Comparison of ENCODE assay signal across 16 cellular contexts in the genomic region with DNA sequence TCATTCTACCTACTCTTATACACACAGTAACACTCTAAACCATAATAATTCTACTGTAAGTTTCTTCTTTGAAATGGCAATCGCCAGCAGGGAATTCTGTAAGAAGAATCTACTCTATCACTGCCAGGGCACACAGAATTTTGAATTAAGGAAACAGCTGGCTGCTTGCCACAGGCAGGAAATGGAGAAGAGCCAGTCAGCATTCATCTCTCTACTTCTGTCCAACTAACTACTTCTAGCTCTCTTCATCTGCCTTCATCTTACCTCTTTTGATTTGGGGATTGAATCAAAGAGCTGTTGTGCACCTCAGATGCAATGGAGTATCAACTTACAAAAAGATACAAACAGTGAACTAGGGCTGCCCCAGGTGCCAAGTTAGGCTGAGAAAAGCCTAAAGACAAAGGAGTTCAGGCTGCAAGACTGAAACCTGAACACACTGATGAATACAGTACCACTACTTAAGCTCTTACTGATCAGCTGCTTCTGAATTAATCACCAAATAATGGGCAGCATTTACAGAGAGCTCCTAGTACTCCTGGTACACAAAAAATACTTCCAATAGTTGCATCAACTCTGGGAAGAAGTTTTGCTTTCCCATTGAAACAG.
DNase-seq lines count a peak whose midpoint lies in the region; FAIRE-seq and TF ChIP-seq lines count a peak whose summit lies in the region.
"Had no signal": no experiment of that assay in that cellular context is flagged by ENCODE, and none has a peak within 500 bp of the region (broad histone marks: within the 10 kb centered on the region; RNA-seq: fewer than 3 reads in every experiment).

No MANE protein-coding gene starts in this region.

- CTCF ChIA-PET in endothelial cell of umbilical vein (lab: Charles Lee) = interaction anchor here (0.9 to 1.2 kb wide), 2 partner anchors 78 to 583 kb away, joined by 3 to 5 read pairs; no protein-coding TSS in a partner anchor

- TF ChIP-seq POLR2A in endothelial cell of umbilical vein (IDR thresholded peaks at IDR 0.05; ENCODE audit: low read depth, low read length) = no peak

- intact Hi-C loops in endothelial cell of umbilical vein (cut with micrococcal nuclease) = no loop called here

- no peak for FAIRE-seq in endothelial cell of umbilical vein (lab: Jason Lieb, UNC)
- FAIRE-seq: GM18507 had no signal

- H3K36me3 ChIP-seq in endothelial cell of umbilical vein (ENCODE audit: control insufficient read depth in 2 of 2, extremely low read depth in 1 of 2, insufficient read depth in 2 of 2, low read length in 2 of 2) = no peaks in the 10 kb centered on the region
- H3K36me3 ChIP-seq: left lung had no signal

- POLR2A ChIA-PET in endothelial cell of umbilical vein (lab: Charles Lee) = no interaction called here

- no peaks in the 10 kb centered on the region for H3K27me3 ChIP-seq in endothelial cell of umbilical vein (ENCODE audit: control insufficient read depth in 2 of 2, insufficient read depth in 2 of 2, low read length in 2 of 2)
- H3K27me3 ChIP-seq: body of pancreas, left lung had no signal

- H3K9ac ChIP-seq in endothelial cell of umbilical vein (replicated peaks; ENCODE audit: extremely low read depth, insufficient read depth, low read length) = no peak overlapping the region

- H2AFZ ChIP-seq in endothelial cell of umbilical vein (ENCODE audit: low read depth, low read length) = no peak overlapping the region

- H3K27ac ChIP-seq in endothelial cell of umbilical vein (ENCODE audit: insufficient read depth, low read depth, low read length) = no peak overlapping the region
- H3K27ac ChIP-seq: body of pancreas, left lung, skin epidermis had no signal

- H3K4me3 ChIP-seq in Jurkat, Clone E6-1 (ENCODE audit: low read length) = no peak overlapping the region
- no peak overlapping the region for H3K4me3 ChIP-seq in endothelial cell of umbilical vein (replicated peaks in 1 of 3; ENCODE audit: insufficient read depth in 1 of 3, low read depth in 1 of 3, low read length in 3 of 3)
- H3K4me3 ChIP-seq: body of pancreas, left lung, skin epidermis had no signal

- DNase-seq in Jurkat, Clone E6-1 (ENCODE audit: low read depth, low spot score) = peak; percentile 67
- peak; percentile 80 for DNase-seq in NCI-H446 treated with DMSO at 0.1 percent for 48 hours (lab: John Stamatoyannopoulos, UW)
- DNase-seq in endothelial cell of umbilical vein (ENCODE audit: low read depth, low spot score) = peak; percentile 39
- peak; percentile 71 for DNase-seq in pons (ENCODE audit: low spot score)
- no peak for DNase-seq in NCI-H526 treated with DMSO at 0.1 percent for 48 hours (lab: John Stamatoyannopoulos, UW)
- no peak for DNase-seq in NCI-H1436 treated with DMSO at 0.1 percent for 48 hours (lab: John Stamatoyannopoulos, UW)
- DNase-seq in UCSD-AML1 (lab: John Stamatoyannopoulos, UW; ENCODE audit: unreplicated experiment) = no peak
- DNase-seq: activated CD4-positive, alpha-beta T cell treated with anti-CD3 and anti-CD28 coated beads, Interleukin-2, amount 10 ng/mL, durations not matched to agents 7 days and 5 days; endodermal cell; GF-D8; HCEC 1CT; left lung; nephron progenitor cell had no signal

- H4K20me1 ChIP-seq in endothelial cell of umbilical vein (replicated peaks; ENCODE audit: control insufficient read depth, extremely low read depth, insufficient read depth, low read length) = peaks cover 6% of the 10 kb centered on the region

- TF ChIP-seq CTCF in endothelial cell of umbilical vein (IDR thresholded peaks at IDR 0.05; ENCODE audit: extremely low read depth in 1 of 2, insufficient read depth in 1 of 2, low read depth in 1 of 2, low read length in 2 of 2) = no peak

- dilution Hi-C loops in endothelial cell of umbilical vein (cut with MboI; ENCODE audit: extremely low pct_ligation_motif_present, low sequenced_read_pairs) = no loop called here

- H3K9me1 ChIP-seq in endothelial cell of umbilical vein (replicated peaks; ENCODE audit: control insufficient read depth, extremely low read depth, insufficient read depth, low read length) = no peaks in the 10 kb centered on the region

- H3K4me2 ChIP-seq in endothelial cell of umbilical vein (ENCODE audit: insufficient read depth, low read length) = no peak overlapping the region

- H3K9me3 ChIP-seq in endothelial cell of umbilical vein (replicated peaks; ENCODE audit: control insufficient read depth, insufficient read depth, low read length) = no peaks in the 10 kb centered on the region
- H3K9me3 ChIP-seq: body of pancreas, left lung had no signal

- H3K79me2 ChIP-seq in endothelial cell of umbilical vein (ENCODE audit: control insufficient read depth, insufficient read depth, low read length) = peaks cover 45% of the 10 kb centered on the region

- peaks cover 5% of the 10 kb centered on the region for H3K4me1 ChIP-seq in endothelial cell of umbilical vein (ENCODE audit: control insufficient read depth, extremely low read depth, insufficient read depth, low read length)
- H3K4me1 ChIP-seq: left lung had no signal

- BruUV-seq in endothelial cell of umbilical vein (replicated peaks; lab: Mats Ljungman, UMichigan) = no TSS peak

TF ChIP-seq in endothelial cell of umbilical vein, 7 proteins besides CTCF, POLR2A, EP300 and RAD21:
- TF ChIP-seq FOS (IDR thresholded peaks at IDR 0.05; ENCODE audit: borderline replicate concordance, insufficient read depth, low read length) (no peak), EZH2 (IDR thresholded peaks at IDR 0.05; ENCODE audit: borderline replicate concordance, low read depth, low read length, severe bottlenecking) (no peak), JUN (IDR thresholded peaks at IDR 0.05; ENCODE audit: borderline replicate concordance, insufficient read depth, insufficient read length, low read depth) (no peak), POLR2AphosphoS5 (IDR thresholded peaks at IDR 0.05; ENCODE audit: insufficient read depth, low read depth, low read length) (no peak), GATA2 (IDR thresholded peaks at IDR 0.05; ENCODE audit: insufficient read depth, insufficient read length, low read depth, low read length) (no peak), MYC (IDR thresholded peaks at IDR 0.05; ENCODE audit: low read depth, low read length) (no peak)
- TF ChIP-seq, protein P1, sequence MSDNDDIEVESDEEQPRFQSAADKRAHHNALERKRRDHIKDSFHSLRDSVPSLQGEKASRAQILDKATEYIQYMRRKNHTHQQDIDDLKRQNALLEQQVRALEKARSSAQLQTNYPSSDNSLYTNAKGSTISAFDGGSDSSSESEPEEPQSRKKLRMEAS (IDR thresholded peaks at IDR 0.05; ENCODE audit: insufficient read depth, insufficient read length) = no peak

Comparison
In these comparisons a context has a peak if more than half of its experiments do, and no peak if none do; other contexts are left out.
1. DNase-seq: peak in Jurkat, Clone E6-1 (single experiment), NCI-H446 treated with DMSO at 0.1 percent for 48 hours (single experiment), endothelial cell of umbilical vein (single experiment) and pons (single experiment); none in NCI-H526 treated with DMSO at 0.1 percent for 48 hours (single experiment), NCI-H1436 treated with DMSO at 0.1 percent for 48 hours (single experiment) and UCSD-AML1 (single experiment).